In the genomic region with DNA sequence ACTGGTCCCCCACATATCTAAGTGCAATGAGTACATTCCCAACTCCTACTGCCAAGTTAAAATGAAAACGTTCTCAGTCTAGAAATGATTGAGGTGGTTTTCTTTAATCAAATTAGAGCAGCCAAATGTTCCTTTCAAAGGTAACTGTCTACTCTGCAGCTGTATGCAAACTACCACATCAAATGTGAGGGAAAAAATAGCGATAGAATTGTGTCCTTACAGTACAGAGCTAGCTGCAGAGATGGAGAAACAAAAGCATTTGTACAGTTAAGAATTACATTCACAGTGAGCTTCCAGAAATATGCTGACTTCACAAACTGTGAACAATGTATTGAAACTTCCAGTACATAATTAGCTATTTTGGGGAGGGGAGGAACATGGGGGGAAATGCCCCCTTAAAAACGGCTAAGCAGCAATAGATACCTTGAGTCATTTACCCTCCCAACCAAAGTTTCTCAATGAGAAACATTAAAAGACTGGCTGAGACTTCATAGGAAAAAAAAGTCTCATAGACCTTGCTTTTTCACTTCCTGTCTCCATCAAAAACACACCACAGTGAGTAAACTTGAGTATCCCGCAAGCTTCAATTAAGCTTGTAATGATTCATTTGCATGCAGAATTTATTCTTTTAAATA, we compare ENCODE assay signal across 8 cellular contexts. TPM values are rescaled to one million over a fixed set of nuclear protein-coding genes. Genes with fewer than 3 reads are reported as not detected.
DNase-seq lines count a peak whose midpoint lies in the region; ATAC-seq and TF ChIP-seq lines count a peak whose summit lies in the region.

No MANE protein-coding gene starts in this region.

- H3K79me1 ChIP-seq in mesenchymal stem cell (replicated peaks; ENCODE audit: low read length, poor library complexity, severe bottlenecking), result no peaks in the 10 kb centered on the region

- CTCF ChIA-PET in mammary epithelial cell (lab: Charles Lee; ENCODE audit: low non-redundant PET), result no interaction called here

- H3K27me3 ChIP-seq in mammary epithelial cell (ENCODE audit: insufficient read depth, low read length), result no peaks in the 10 kb centered on the region
- H3K27me3 ChIP-seq in breast epithelium, result no peaks in the 10 kb centered on the region
- no peaks in the 10 kb centered on the region for H3K27me3 ChIP-seq in SJSA1 (replicated peaks)
- no peaks in the 10 kb centered on the region for H3K27me3 ChIP-seq in mesenchymal stem cell (ENCODE audit: control insufficient read depth in 1 of 2, insufficient read depth in 1 of 2, low read length in 2 of 2)

- intact Hi-C loops in mammary epithelial cell (cut with micrococcal nuclease), result no loop called here
- intact Hi-C loops in breast epithelium (cut with DNase I; ENCODE audit: low total_unique reads), result no loop called here

- no peak overlapping the region for H2BK12ac ChIP-seq in mesenchymal stem cell (ENCODE audit: low read length in 2 of 2)

- TF ChIP-seq CTCF in mammary epithelial cell (conservative IDR thresholded peaks at IDR 0.05 in 1 of 2, IDR thresholded peaks at IDR 0.05 in 1 of 2; ENCODE audit: extremely low read depth in 1 of 2, insufficient read depth in 1 of 2, low read depth in 1 of 2, low read length in 2 of 2), result no peak
- TF ChIP-seq CTCF in breast epithelium (IDR thresholded peaks at IDR 0.05), result no peak

- H3K9ac ChIP-seq in mammary epithelial cell (ENCODE audit: insufficient read depth, low read length) (no peak overlapping the region), mesenchymal stem cell (ENCODE audit: low read length) (peak overlapping the region; percentile 21)

- DNase-seq in mammary epithelial cell (peak; percentile 31), breast epithelium (ENCODE audit: low spot score in 2 of 2) (no peak), SJSA1 (ENCODE audit: low read depth in 1 of 2, low spot score in 2 of 2) (peak in 1 of 2 experiments; percentile 41), mesenchymal stem cell (peak; percentile 48), HPDE6-E6E7 (ENCODE audit: extremely low spot score) (no peak), NCI-H226 (no peak), occipital lobe (lab: John Stamatoyannopoulos, UW) (no peak)

- H3K18ac ChIP-seq in mesenchymal stem cell (ENCODE audit: low read depth in 1 of 2, low read length in 2 of 2), result no peak overlapping the region

- H3K9me3 ChIP-seq in mammary epithelial cell (replicated peaks; ENCODE audit: insufficient read depth, low read length), result no peaks in the 10 kb centered on the region
- H3K9me3 ChIP-seq in breast epithelium, result peaks cover 0 to 4% of the 10 kb centered on the region in 2 donors
- H3K9me3 ChIP-seq in SJSA1 (replicated peaks), result 0 out of 2 replicates have a peak, but pooled peaks cover 3% of the 10 kb centered on the region
- H3K9me3 ChIP-seq in mesenchymal stem cell (ENCODE audit: control insufficient read depth, low read length), result peaks cover 9% of the 10 kb centered on the region

- H4K91ac ChIP-seq in mesenchymal stem cell (ENCODE audit: low read length), result no peak overlapping the region

- BruUV-seq in mammary epithelial cell (replicated peaks; lab: Mats Ljungman, UMichigan), result no TSS peak

- ATAC-seq in HG03066 (IDR thresholded peaks at IDR 0.05; ENCODE audit: low read depth, unreplicated experiment), result peak; percentile 45

- in situ Hi-C loops in mammary epithelial cell (cut with MboI; ENCODE audit: low sequenced_read_pairs in 2 of 2), result no loop called here

- H4K8ac ChIP-seq in mesenchymal stem cell (ENCODE audit: low read length), result no peak overlapping the region

- dilution Hi-C loops in mammary epithelial cell (cut with HindIII; ENCODE audit: low sequenced_read_pairs), result no loop called here

- no peak overlapping the region for H3K27ac ChIP-seq in mammary epithelial cell (ENCODE audit: insufficient read depth, low read depth, low read length)
- no peak overlapping the region for H3K27ac ChIP-seq in breast epithelium
- H3K27ac ChIP-seq in SJSA1, result peak overlapping the region; percentile 44
- no peak overlapping the region for H3K27ac ChIP-seq in mesenchymal stem cell (ENCODE audit: low read length, poor library complexity, severe bottlenecking)

- H3K4me2 ChIP-seq in mammary epithelial cell (ENCODE audit: insufficient read depth, low read depth, low read length), result no peak overlapping the region
- no peak overlapping the region for H3K4me2 ChIP-seq in mesenchymal stem cell (ENCODE audit: low read length, poor library complexity, severe bottlenecking)

- H3K4me1 ChIP-seq in mammary epithelial cell (ENCODE audit: insufficient read depth, low read length) (peaks cover 22% of the 10 kb centered on the region), breast epithelium (no peaks in the 10 kb centered on the region), SJSA1 (replicated peaks) (peaks cover 45% of the 10 kb centered on the region), mesenchymal stem cell (ENCODE audit: control insufficient read depth, insufficient read depth, low read depth, low read length) (no peaks in the 10 kb centered on the region)

- H3K4me3 ChIP-seq in mammary epithelial cell (replicated peaks in 1 of 3; ENCODE audit: insufficient read depth in 1 of 3, low read depth in 2 of 3, low read length in 3 of 3) (no peak overlapping the region), breast epithelium (no peak overlapping the region), SJSA1 (no peak overlapping the region), mesenchymal stem cell (ENCODE audit: insufficient read depth in 1 of 2, low read depth in 1 of 2, low read length in 2 of 2) (no peak overlapping the region)

- peaks cover 3% of the 10 kb centered on the region for H4K20me1 ChIP-seq in mammary epithelial cell (ENCODE audit: insufficient read depth, low read length)

- no peak overlapping the region for H2AK5ac ChIP-seq in mesenchymal stem cell (ENCODE audit: low read length, severe bottlenecking)

- H2BK15ac ChIP-seq in mesenchymal stem cell (ENCODE audit: low read depth, poor library complexity, severe bottlenecking), result no peak overlapping the region

- H3K14ac ChIP-seq in mesenchymal stem cell (ENCODE audit: low read length in 2 of 2), result no peak overlapping the region

- no peak overlapping the region for H3K4ac ChIP-seq in mesenchymal stem cell (ENCODE audit: low read depth in 1 of 2, low read length in 2 of 2)

- WGBS in mammary epithelial cell (ENCODE audit: low coverage, missing lambda C conversion rate), result 62% methylated on average over 4 of the region's 4 CpGs
- WGBS in mesenchymal stem cell, result 53% methylated on average over 1 of the region's 4 CpGs

- no peak overlapping the region for H2BK5ac ChIP-seq in mesenchymal stem cell (ENCODE audit: low read depth, low read length, poor library complexity, severe bottlenecking)

- no peak overlapping the region for H2BK120ac ChIP-seq in mesenchymal stem cell (ENCODE audit: low read depth, low read length)

- H3K79me2 ChIP-seq in mammary epithelial cell (ENCODE audit: insufficient read depth, low read length), result peaks cover 99% of the 10 kb centered on the region

- no peak overlapping the region for H3K23ac ChIP-seq in mesenchymal stem cell (ENCODE audit: low read length in 2 of 2)

- no peak for TF ChIP-seq POLR2A in breast epithelium (IDR thresholded peaks at IDR 0.05)

- peaks cover 2% of the 10 kb centered on the region for H3K36me3 ChIP-seq in mammary epithelial cell (ENCODE audit: insufficient read depth, low read length)
- no peaks in the 10 kb centered on the region for H3K36me3 ChIP-seq in breast epithelium
- peaks cover 40% of the 10 kb centered on the region for H3K36me3 ChIP-seq in SJSA1
- H3K36me3 ChIP-seq in mesenchymal stem cell (ENCODE audit: control insufficient read depth in 1 of 2, insufficient read depth in 2 of 2, low read depth in 1 of 2, low read length in 2 of 2), result no peaks in the 10 kb centered on the region

- H2AFZ ChIP-seq in mammary epithelial cell (ENCODE audit: low read depth, low read length) (no peak overlapping the region), mesenchymal stem cell (ENCODE audit: low read depth, low read length) (no peak overlapping the region)

RNA-seq across cellular contexts. Expression of a gene that starts 22.9 kb away (rescaled TPM):
- 100 to 1,000 TPM; 130 to 171 TPM for total RNA-seq in mammary epithelial cell
- 49.2 TPM for polyA plus RNA-seq in mammary epithelial cell
- polyA minus RNA-seq in mammary epithelial cell, result 277 TPM
- total RNA-seq in breast epithelium, result 10 to 100 TPM; 12.8 to 26.2 (median 23.6) TPM
- total RNA-seq in SJSA1 (2014; rRNA removed; shearing (Covaris generic)), result 126 and 136 TPM in 2 replicates
- 14.4 TPM for polyA plus RNA-seq in mesenchymal stem cell (2013, experiment 1 of 2)
- 14.4 TPM for polyA plus RNA-seq in mesenchymal stem cell (2013, experiment 2 of 2)
- total RNA-seq in occipital lobe, result 11.1 TPM

Comparison
In these comparisons a context has a peak if more than half of its experiments do, and no peak if none do; other contexts are left out.
1. DNase-seq: peak in mammary epithelial cell (single experiment) and mesenchymal stem cell (single experiment); none in breast epithelium (0 of 2), HPDE6-E6E7 (single experiment), NCI-H226 (single experiment) and occipital lobe (single experiment).